Comparison of ENCODE assay signal across 8 cellular contexts in the genomic region with DNA sequence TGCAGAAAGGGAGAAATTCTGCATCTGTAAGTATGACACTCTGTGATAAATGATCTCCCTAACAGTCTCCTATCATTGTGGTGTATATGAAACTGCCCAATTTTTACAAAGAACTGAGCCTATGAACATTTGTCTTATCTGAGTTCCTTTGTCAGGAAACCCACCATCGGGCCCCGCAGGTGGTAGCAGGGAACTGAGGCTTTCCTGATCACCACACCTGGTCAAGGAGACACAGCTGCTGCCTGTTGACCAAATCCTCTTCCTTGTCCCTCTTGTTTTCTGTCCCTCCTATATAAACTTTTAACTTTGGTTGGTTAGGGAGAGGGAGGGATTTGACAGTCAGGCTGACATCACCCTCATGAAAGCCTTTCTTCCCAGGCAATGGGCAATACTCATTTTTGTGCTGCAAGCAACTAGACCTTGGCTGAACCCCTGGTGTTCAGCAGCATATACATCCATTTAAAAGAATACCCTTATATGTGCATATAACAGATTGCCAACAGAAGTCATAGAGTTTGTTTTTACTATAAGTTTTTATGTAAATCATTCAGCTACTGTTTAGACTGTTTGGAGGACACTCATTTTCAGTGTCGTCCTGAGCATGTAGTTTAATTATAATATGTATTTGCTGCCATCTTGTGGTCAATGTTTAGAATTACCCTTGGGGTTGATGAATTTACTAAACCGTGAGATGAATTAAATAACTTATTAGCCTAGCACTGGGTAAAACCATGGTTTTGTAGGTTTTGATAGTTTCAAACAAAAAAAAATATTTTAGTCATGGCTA. TPM values are rescaled to one million over a fixed set of nuclear protein-coding genes. Genes with fewer than 3 reads are reported as not detected.
DNase-seq lines count a peak whose midpoint lies in the region; ATAC-seq, FAIRE-seq and TF ChIP-seq lines count a peak whose summit lies in the region.

No MANE protein-coding gene starts in this region.

- peak; percentile 50 to 82 (median 57); a peak in 4 of 6 replicates for TF ChIP-seq CTCF in K562 (IDR thresholded peaks at IDR 0.05 in 2 of 3, conservative IDR thresholded peaks at IDR 0.05 in 1 of 3; ENCODE audit: insufficient read depth in 2 of 3, low read depth in 1 of 3, low read length in 3 of 3)
- peak; percentile 85 for TF ChIP-seq CTCF in type B pancreatic cell (conservative IDR thresholded peaks at IDR 0.05)

- 32% methylated on average over 4 of the region's 4 CpGs for WGBS in K562 (ENCODE audit: insufficient coverage, low coverage, missing lambda C conversion rate)

- CTCF ChIA-PET in K562 (lab: Yijun Ruan, JAX; ENCODE audit: low intra/inter-chr PET ratio), result interaction anchor here (0.7 to 2.4 kb wide), 4 partner anchors 182 to 317 kb away, joined by 3 to 42 read pairs (median 4); no protein-coding TSS in a partner anchor

- DNase-seq in DMS53 (lab: John Stamatoyannopoulos, UW), result peak; percentile 81
- peak; percentile 6 to 78 for DNase-seq in NCI-H446 (lab: John Stamatoyannopoulos, UW)
- DNase-seq in K562 (ENCODE audit: extremely low read depth in 1 of 4, low spot score in 3 of 4), result peak; percentile 60 to 76 (median 66)
- no peak for DNase-seq in type B pancreatic cell (ENCODE audit: extremely low spot score, unreplicated experiment)
- no peak for DNase-seq in activated CD8-positive, alpha-beta memory T cell treated with anti-CD3 and anti-CD28 coated beads for 24 hours

- peaks cover 0 to 7% of the 10 kb centered on the region in 2 experiments; a peak in 1 of 5 replicates for H3K4me1 ChIP-seq in K562 (replicated peaks in 1 of 2; ENCODE audit: control insufficient read depth in 2 of 2, insufficient read depth in 2 of 2, low read length in 2 of 2)

- BruUV-seq in K562 (replicated peaks; lab: Mats Ljungman, UMichigan), result no TSS peak

- no peaks in the 10 kb centered on the region for H3K27me3 Mint-ChIP-seq in type B pancreatic cell

- in situ Hi-C loops in K562 (cut with MboI), result loop anchor here (10.0 kb wide), 1 partner anchor 315 kb away; no protein-coding TSS in a partner anchor

- no peak overlapping the region for H3K4me2 ChIP-seq in K562 (ENCODE audit: insufficient read depth, low read length)

- H3K4me1 Mint-ChIP-seq in type B pancreatic cell (ENCODE audit: unreplicated experiment), result no peaks in the 10 kb centered on the region

- TF ChIP-seq EP300 in K562 (IDR thresholded peaks at IDR 0.05; ENCODE audit: low read length), result no peak

- peak; percentile 96 to 98 for TF ChIP-seq RAD21 in K562 (CRISPR knock-in tag; conservative IDR thresholded peaks at IDR 0.05 in 1 of 2, IDR thresholded peaks at IDR 0.05 in 1 of 2)

- H3K9me3 ChIP-seq in K562 (replicated peaks; ENCODE audit: control insufficient read depth, insufficient read depth, low read depth, low read length), result peaks cover 7% of the 10 kb centered on the region

- no peaks in the 10 kb centered on the region for H3K9me3 Mint-ChIP-seq in type B pancreatic cell

- H3K27ac ChIP-seq in K562 (ENCODE audit: extremely low read depth, low read depth, low read length), result no peak overlapping the region

- ATAC-seq in GM19455 (IDR thresholded peaks at IDR 0.05; ENCODE audit: unreplicated experiment), result peak; percentile 91
- peak; percentile 91 for ATAC-seq in HG03432 (IDR thresholded peaks at IDR 0.05; ENCODE audit: unreplicated experiment)
- ATAC-seq in K562, result peak; percentile 85

- no peaks in the 10 kb centered on the region for H3K79me2 ChIP-seq in K562 (ENCODE audit: control insufficient read depth, insufficient read depth, low read length)

- FAIRE-seq in K562 (lab: Jason Lieb, UNC), result peak; percentile 60
- FAIRE-seq in islet of Langerhans (lab: Jason Lieb, UNC), result peak; percentile 99

- POLR2A ChIA-PET in K562 (lab: Yijun Ruan, JAX), result interaction anchor here (1.0 kb wide), 1 partner anchor 213 kb away, joined by 3 read pairs; no protein-coding TSS in a partner anchor

- H3K9me1 ChIP-seq in K562 (ENCODE audit: control insufficient read depth, insufficient read depth, low read length), result no peaks in the 10 kb centered on the region

- peak overlapping the region; percentile 64 for H2AFZ ChIP-seq in K562 (ENCODE audit: low read depth, low read length)

- intact Hi-C loops in K562 (cut with micrococcal nuclease), result loop anchor here (1.0 to 5.0 kb wide), 5 partner anchors 117 to 317 kb away; no protein-coding TSS in a partner anchor

- H3K36me3 Mint-ChIP-seq in type B pancreatic cell, result no peaks in the 10 kb centered on the region

- no peaks in the 10 kb centered on the region for H3K36me3 ChIP-seq in K562 (ENCODE audit: control insufficient read depth, insufficient read depth, low read length)

- H3K9ac ChIP-seq in K562 (ENCODE audit: insufficient read depth in 1 of 2, low read depth in 2 of 2, low read length in 2 of 2), result no peak overlapping the region

- no peaks in the 10 kb centered on the region for H4K20me1 ChIP-seq in K562 (replicated peaks; ENCODE audit: control insufficient read depth, insufficient read depth, low read length)

- peak overlapping the region; percentile 47 for H3K27ac Mint-ChIP-seq in type B pancreatic cell

- no peak overlapping the region for H3K4me3 Mint-ChIP-seq in type B pancreatic cell

- H3K4me3 ChIP-seq in K562, result no peak overlapping the region

- no peaks in the 10 kb centered on the region for H3K27me3 ChIP-seq in K562 (ENCODE audit: control insufficient read depth in 2 of 2, insufficient read depth in 2 of 2, low read length in 2 of 2)

- TF ChIP-seq POLR2A in K562 (conservative IDR thresholded peaks at IDR 0.05), result no peak

TF ChIP-seq in K562, 482 proteins besides CTCF, POLR2A, EP300 and RAD21 (continues in another document):
- TF ChIP-seq, protein P1, sequence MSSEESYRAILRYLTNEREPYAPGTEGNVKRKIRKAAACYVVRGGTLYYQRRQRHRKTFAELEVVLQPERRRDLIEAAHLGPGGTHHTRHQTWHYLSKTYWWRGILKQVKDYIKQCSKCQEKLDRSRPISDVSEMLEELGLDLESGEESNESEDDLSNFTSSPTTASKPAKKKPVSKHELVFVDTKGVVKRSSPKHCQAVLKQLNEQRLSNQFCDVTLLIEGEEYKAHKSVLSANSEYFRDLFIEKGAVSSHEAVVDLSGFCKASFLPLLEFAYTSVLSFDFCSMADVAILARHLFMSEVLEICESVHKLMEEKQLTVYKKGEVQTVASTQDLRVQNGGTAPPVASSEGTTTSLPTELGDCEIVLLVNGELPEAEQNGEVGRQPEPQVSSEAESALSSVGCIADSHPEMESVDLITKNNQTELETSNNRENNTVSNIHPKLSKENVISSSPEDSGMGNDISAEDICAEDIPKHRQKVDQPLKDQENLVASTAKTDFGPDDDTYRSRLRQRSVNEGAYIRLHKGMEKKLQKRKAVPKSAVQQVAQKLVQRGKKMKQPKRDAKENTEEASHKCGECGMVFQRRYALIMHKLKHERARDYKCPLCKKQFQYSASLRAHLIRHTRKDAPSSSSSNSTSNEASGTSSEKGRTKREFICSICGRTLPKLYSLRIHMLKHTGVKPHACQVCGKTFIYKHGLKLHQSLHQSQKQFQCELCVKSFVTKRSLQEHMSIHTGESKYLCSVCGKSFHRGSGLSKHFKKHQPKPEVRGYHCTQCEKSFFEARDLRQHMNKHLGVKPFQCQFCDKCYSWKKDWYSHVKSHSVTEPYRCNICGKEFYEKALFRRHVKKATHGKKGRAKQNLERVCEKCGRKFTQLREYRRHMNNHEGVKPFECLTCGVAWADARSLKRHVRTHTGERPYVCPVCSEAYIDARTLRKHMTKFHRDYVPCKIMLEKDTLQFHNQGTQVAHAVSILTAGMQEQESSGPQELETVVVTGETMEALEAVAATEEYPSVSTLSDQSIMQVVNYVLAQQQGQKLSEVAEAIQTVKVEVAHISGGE (CRISPR knock-in tag; IDR thresholded peaks at IDR 0.05), result no peak
- no peak for TF ChIP-seq POLR2B (IDR thresholded peaks at IDR 0.05; ENCODE audit: low read depth, partially characterized antibody)
- TF ChIP-seq ILF3 (IDR thresholded peaks at IDR 0.05; ENCODE audit: borderline replicate concordance), result no peak
- TF ChIP-seq PML (IDR thresholded peaks at IDR 0.05; ENCODE audit: low read length), result no peak
- no peak for TF ChIP-seq ZNF583 (CRISPR knock-in tag; IDR thresholded peaks at IDR 0.05)
- no peak for TF ChIP-seq STAT5B (CRISPR knock-in tag; IDR thresholded peaks at IDR 0.05)
- TF ChIP-seq KDM2B (CRISPR knock-in tag; IDR thresholded peaks at IDR 0.05), result no peak
- TF ChIP-seq BDP1 (IDR thresholded peaks at IDR 0.05; ENCODE audit: insufficient read depth, insufficient read length), result no peak
- TF ChIP-seq CBX3 (IDR thresholded peaks at IDR 0.05; ENCODE audit: borderline replicate concordance in 1 of 2, low read length in 2 of 2), result no peak; a peak in 2 of 3 replicates
- no peak for TF ChIP-seq POLR3A (IDR thresholded peaks at IDR 0.05; ENCODE audit: borderline replicate concordance, extremely low read depth, insufficient read depth, insufficient read length)
- TF ChIP-seq ZFP36 (IDR thresholded peaks at IDR 0.05; ENCODE audit: low read depth, low read length, partially characterized antibody), result no peak
- no peak for TF ChIP-seq POLR3G (IDR thresholded peaks at IDR 0.05; ENCODE audit: extremely low read depth, insufficient read length, insufficient replicate concordance)
- TF ChIP-seq BMI1 (IDR thresholded peaks at IDR 0.05; ENCODE audit: low read length), result no peak
- no peak for TF ChIP-seq POU5F1 (IDR thresholded peaks at IDR 0.05; ENCODE audit: borderline replicate concordance, low read depth, low read length, partially characterized antibody)
- TF ChIP-seq NFIX (CRISPR knock-in tag; IDR thresholded peaks at IDR 0.05; ENCODE audit: low read depth), result no peak

RNA-seq across cellular contexts. Expression of a gene that starts 17.0 kb away (rescaled TPM):
- not detected in 2 replicates for total RNA-seq in K562 (2011; cell fraction: chromatin; rRNA removed; ENCODE audit: low replicate concordance)
- total RNA-seq in K562 (2011; cell fraction: nucleolus; rRNA removed), result not detected in 2 replicates
- not detected in 2 replicates for total RNA-seq in K562 (2011; cell fraction: nucleoplasm; rRNA removed)
- not detected in 2 replicates for total RNA-seq in K562 (2014; rRNA removed)
- not detected in 2 replicates for total RNA-seq in K562 (2014; rRNA removed; fragmentation: Illumina TruSeq; extraction: Trizol)
- not detected in 2 replicates for total RNA-seq in K562 (2015; rRNA removed; fragmentation: Illumina TruSeq; extraction: Trizol)
- not detected in 2 replicates for total RNA-seq in K562 (2021)
- not detected in 2 replicates for polyA plus RNA-seq in K562 (2011; rRNA removed)
- polyA plus RNA-seq in K562 (2011; cell fraction: cytosol; rRNA removed), result not detected in 2 replicates
- polyA plus RNA-seq in K562 (2011; cell fraction: nucleus; rRNA removed), result not detected in 2 replicates
- not detected in 2 replicates for polyA plus RNA-seq in K562 (2012)
- polyA plus RNA-seq in K562 (2014; fragmentation: Illumina TruSeq; extraction: Trizol), result not detected in 2 replicates
- not detected for polyA plus RNA-seq in K562 (2014; fragmentation: Nextera tagmentation; extraction: Ambion mirVana)
- not detected in 2 replicates for polyA plus RNA-seq in K562 (2014; rRNA removed)
- not detected in 2 replicates for polyA minus RNA-seq in K562 (2011; rRNA and poly(A)+ RNA removed)
- polyA minus RNA-seq in K562 (2011; cell fraction: cytosol; rRNA and poly(A)+ RNA removed), result not detected in 2 replicates
- polyA minus RNA-seq in K562 (2011; cell fraction: nucleus; rRNA and poly(A)+ RNA removed), result not detected in 2 replicates
- not detected in 2 replicates for total RNA-seq in type B pancreatic cell (ENCODE audit: low replicate concordance)

Comparison
In these comparisons a context has a peak if more than half of its experiments do, and no peak if none do; other contexts are left out.
1. DNase-seq: peak in DMS53 (single experiment), NCI-H446 (2 of 2) and K562 (4 of 4); none in type B pancreatic cell (single experiment) and activated CD8-positive, alpha-beta memory T cell treated with anti-CD3 and anti-CD28 coated beads for 24 hours (single experiment).
2. Peak in every context shown above with its lines, with median percentiles within 50 percentile points of each other: ATAC-seq.